ENCODE assay signal across 20 cellular contexts in the genomic region with DNA sequence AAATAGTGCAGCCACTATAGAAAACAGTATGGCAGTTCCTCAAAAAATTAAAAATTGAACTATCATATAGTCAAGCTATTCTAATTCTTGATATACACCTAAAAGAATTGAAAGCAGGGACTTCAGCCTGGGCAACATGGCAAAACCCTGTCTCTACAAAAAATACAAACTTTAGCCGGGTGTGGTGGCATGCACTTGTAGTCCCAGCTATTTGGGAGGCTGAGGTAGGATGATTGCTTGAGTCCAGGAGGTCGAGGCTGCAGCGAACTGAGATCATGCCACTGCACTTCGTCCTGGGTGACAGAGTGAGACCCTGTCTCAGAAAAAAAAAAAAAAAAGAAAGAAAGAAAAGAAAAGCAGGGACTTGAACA.
"Had no signal": no experiment of that assay in that cellular context is flagged by ENCODE, and none has a peak within 500 bp of the region (broad histone marks: within the 10 kb centered on the region; RNA-seq: fewer than 3 reads in every experiment).

No MANE protein-coding gene starts in this region.

- H3K9me3 ChIP-seq: adrenal gland, ascending aorta, mucosa of descending colon, thyroid gland had no signal

- H3K36me3 ChIP-seq: adrenal gland, ascending aorta, brain microvascular endothelial cell, thyroid gland had no signal

- H3K9me3 Mint-ChIP-seq: activated B cell treated with CpG ODN at 0.5 μM for 24 hours; activated CD4-positive, alpha-beta memory T cell treated with anti-CD3 and anti-CD28 coated beads for 36 hours; nephron progenitor cell; T-helper 1 cell treated with Interleukin-12 subunit alpha and Interleukin-12 subunit beta and Interleukin-4 antibody, amounts not matched to agents 30 μg/mL and 1 μg/mL, for 36 hours had no signal

- H3K27ac Mint-ChIP-seq: activated B cell treated with CpG ODN at 0.5 μM for 24 hours; activated CD4-positive, alpha-beta memory T cell treated with anti-CD3 and anti-CD28 coated beads for 36 hours; activated CD4-positive, alpha-beta T cell treated with anti-CD3 and anti-CD28 coated beads for 36 hours; activated T-cell treated with anti-CD3 and anti-CD28 coated beads, Interleukin-2, amount 50 U/mL, for 72 hours; T-helper 1 cell treated with Interleukin-12 subunit alpha and Interleukin-12 subunit beta and Interleukin-4 antibody, amounts not matched to agents 30 μg/mL and 1 μg/mL, for 36 hours had no signal

- H3K27me3 Mint-ChIP-seq: activated B cell treated with CpG ODN at 0.5 μM for 24 hours; activated CD4-positive, alpha-beta memory T cell treated with anti-CD3 and anti-CD28 coated beads for 36 hours; activated CD4-positive, alpha-beta T cell treated with anti-CD3 and anti-CD28 coated beads for 36 hours had no signal

- H3K27ac ChIP-seq: brain microvascular endothelial cell had no signal

- H3K36me3 Mint-ChIP-seq: activated CD4-positive, alpha-beta memory T cell treated with anti-CD3 and anti-CD28 coated beads for 36 hours had no signal

- DNase-seq: activated B cell treated with CpG ODN at 0.5 μM for 24 hours; activated CD4-positive, alpha-beta memory T cell treated with anti-CD3 and anti-CD28 coated beads for 36 hours; activated CD4-positive, alpha-beta T cell treated with anti-CD3 and anti-CD28 coated beads for 36 hours; activated effector memory CD4-positive, alpha-beta T cell treated with anti-CD3 and anti-CD28 coated beads, Interleukin-2, amount 50 U/mL, for 16 hours; activated naive CD4-positive, alpha-beta T cell treated with anti-CD3 and anti-CD28 coated beads, Interleukin-2, amount 50 U/mL, for 16 hours; activated T-cell treated with anti-CD3 and anti-CD28 coated beads, Interleukin-2, amount 50 U/mL, for 72 hours; brain microvascular endothelial cell; dermis blood vessel endothelial cell; effector CD8-positive, alpha-beta T cell; hypothalamus; mucosa of descending colon; nephron progenitor cell; occipital lobe; stimulated activated CD4-positive, alpha-beta T cell treated with anti-CD3 and anti-CD28 coated beads, Interleukin-4, amount 100 ng/mL, for 24 hours; stimulated activated naive CD8-positive, alpha-beta T cell treated with anti-CD3 and anti-CD28 coated beads, Interleukin-15, Interleukin-2, amounts not matched to agents 100 U/mL and 50 U/mL, for 24 hours; T1000; thyroid gland had no signal

- H3K27me3 ChIP-seq: adrenal gland, ascending aorta, brain microvascular endothelial cell, thyroid gland had no signal

- H3K4me3 Mint-ChIP-seq: activated B cell treated with CpG ODN at 0.5 μM for 24 hours; activated CD4-positive, alpha-beta memory T cell treated with anti-CD3 and anti-CD28 coated beads for 36 hours; activated CD4-positive, alpha-beta T cell treated with anti-CD3 and anti-CD28 coated beads for 36 hours; nephron progenitor cell; T-helper 1 cell treated with Interleukin-12 subunit alpha and Interleukin-12 subunit beta and Interleukin-4 antibody, amounts not matched to agents 30 μg/mL and 1 μg/mL, for 36 hours had no signal

- H3K4me3 ChIP-seq: adrenal gland, ascending aorta, mucosa of descending colon, thyroid gland had no signal
